10 cellular contexts compared by ENCODE assay signal in genomic region chr10:123150986-123151738, GRCh38. TPM values are rescaled to one million over a fixed set of nuclear protein-coding genes. Genes with fewer than 3 reads are reported as not detected.
DNase-seq lines count a peak whose midpoint lies in the region; ATAC-seq and TF ChIP-seq lines count a peak whose summit lies in the region.
"Had no signal": no experiment of that assay in that cellular context is flagged by ENCODE, and none has a peak within 500 bp of the region (broad histone marks: within the 10 kb centered on the region; RNA-seq: fewer than 3 reads in every experiment).

No MANE protein-coding gene starts in this region.

- H3K36me3 Mint-ChIP-seq in activated T-cell treated with anti-CD3 and anti-CD28 coated beads, Interleukin-2, amount 50 U/mL, for 24 hours (ENCODE audit: low read depth), result peaks cover 19% of the 10 kb centered on the region

- H3K9ac ChIP-seq in iPS-20b (ENCODE audit: low read depth, low read length), result peak overlapping the region; percentile 75; the same call in 1 of the 2 replicates

- peak; percentile 68 for DNase-seq in Right ventricle myocardium inferior (ENCODE audit: missing footprints)
- DNase-seq in right atrium auricular region (ENCODE audit: low spot score), result no peak
- peak; percentile 76 for DNase-seq in activated T-cell treated with anti-CD3 and anti-CD28 coated beads, Interleukin-2, amount 50 U/mL, for 24 hours
- no peak for DNase-seq in thoracic aorta (ENCODE audit: low spot score)
- no peak for DNase-seq in medulla oblongata (ENCODE audit: extremely low spot score)
- DNase-seq in A172 (ENCODE audit: low spot score), result no peak

- ATAC-seq in Right ventricle myocardium inferior, result no peak
- ATAC-seq in thoracic aorta (ENCODE audit: insufficient number of reproducible peaks, low FRiP score, low read depth), result no peak
- ATAC-seq in GM18873 (IDR thresholded peaks at IDR 0.05; ENCODE audit: low FRiP score, unreplicated experiment), result no peak

- H3K36me3 ChIP-seq in right atrium auricular region (peaks cover 5% of the 10 kb centered on the region), iPS-20b (ENCODE audit: insufficient read depth, low read depth, low read length) (peaks cover 13% of the 10 kb centered on the region), thoracic aorta (no peaks in the 10 kb centered on the region)

- H3K27ac ChIP-seq in right atrium auricular region (no peak overlapping the region), iPS-20b (ENCODE audit: low read length) (no peak overlapping the region), thoracic aorta (peak overlapping the region in 1 of 2 donors; percentile 25)

- peaks cover 57 to 59% of the 10 kb centered on the region in 2 donors for H3K27me3 ChIP-seq in right atrium auricular region
- peaks cover 76% of the 10 kb centered on the region for H3K27me3 ChIP-seq in iPS-20b (ENCODE audit: insufficient read depth, low read length)
- peaks cover 45% of the 10 kb centered on the region for H3K27me3 ChIP-seq in thoracic aorta (replicated peaks; ENCODE audit: insufficient read depth)

- no peaks in the 10 kb centered on the region for H3K9me3 Mint-ChIP-seq in activated T-cell treated with anti-CD3 and anti-CD28 coated beads, Interleukin-2, amount 50 U/mL, for 24 hours

- H3K4me3 Mint-ChIP-seq in activated T-cell treated with anti-CD3 and anti-CD28 coated beads, Interleukin-2, amount 50 U/mL, for 24 hours, result peak overlapping the region; percentile 71

- H3K27me3 Mint-ChIP-seq in activated T-cell treated with anti-CD3 and anti-CD28 coated beads, Interleukin-2, amount 50 U/mL, for 24 hours, result peaks cover 52% of the 10 kb centered on the region

- H3K4me1 ChIP-seq in right atrium auricular region (peaks cover 0 to 59% of the 10 kb centered on the region in 2 donors), iPS-20b (ENCODE audit: insufficient read depth, low read length) (peaks cover 34% of the 10 kb centered on the region), thoracic aorta (ENCODE audit: control insufficient read depth in 1 of 2, low read depth in 2 of 2) (peaks cover 18 to 54% of the 10 kb centered on the region in 2 donors)

- intact Hi-C loops in Right ventricle myocardium inferior (cut with DNase I), result no loop called here

- H3K4me1 Mint-ChIP-seq in activated T-cell treated with anti-CD3 and anti-CD28 coated beads, Interleukin-2, amount 50 U/mL, for 24 hours (ENCODE audit: low read depth), result peaks cover 63% of the 10 kb centered on the region

- H3K9me3 ChIP-seq in right atrium auricular region (no peaks in the 10 kb centered on the region), iPS-20b (ENCODE audit: insufficient read depth, low read depth, low read length) (no peaks in the 10 kb centered on the region; the same call in 1 of the 2 replicates), thoracic aorta (no peaks in the 10 kb centered on the region)

- H3K4me3 ChIP-seq in right atrium auricular region (peak overlapping the region in 1 of 2 donors; percentile 31), iPS-20b (ENCODE audit: low read length) (peak overlapping the region; percentile 62), thoracic aorta (peak overlapping the region; percentile 49)
- H3K4me3 ChIP-seq: lung had no signal

- H3K27ac Mint-ChIP-seq in activated T-cell treated with anti-CD3 and anti-CD28 coated beads, Interleukin-2, amount 50 U/mL, for 24 hours, result peak overlapping the region; percentile 52

- no peak for TF ChIP-seq CTCF in right atrium auricular region (IDR thresholded peaks at IDR 0.05)
- TF ChIP-seq CTCF in thoracic aorta (IDR thresholded peaks at IDR 0.05), result no peak

RNA-seq across cellular contexts. Expression of gene BUB3, which starts 3.0 kb away (rescaled TPM):
- total RNA-seq in Right ventricle myocardium inferior, result 37.7 TPM
- 10 to 100 TPM; 35.4 to 36.9 TPM for total RNA-seq in right atrium auricular region
- 10 to 100 TPM; 64.2 to 77.9 TPM for total RNA-seq in thoracic aorta
- 154 and 178 TPM in 2 replicates for total RNA-seq in A172 (2014; rRNA removed; shearing (Covaris generic))

RNA-seq across cellular contexts. Expression of gene HMX2, which starts 3.2 kb away (rescaled TPM):
- total RNA-seq in Right ventricle myocardium inferior (not detected), right atrium auricular region (not detected), thoracic aorta (not detected)
- total RNA-seq in A172 (2014; rRNA removed; shearing (Covaris generic)), result not detected in 2 replicates
- total RNA-seq: activated CD8-positive, alpha-beta memory T cell treated with anti-CD3 and anti-CD28 coated beads for 36 hours; lung had no signal

RNA-seq across cellular contexts. Expression of gene HMX3, which starts 15.4 kb away (rescaled TPM):
- total RNA-seq in Right ventricle myocardium inferior (not detected), right atrium auricular region (not detected), thoracic aorta (not detected)
- total RNA-seq in A172 (2014; rRNA removed; shearing (Covaris generic)), result not detected in 2 replicates
- total RNA-seq: lung had no signal

Comparison
In these comparisons a context has a peak if more than half of its experiments do, and no peak if none do; other contexts are left out.
1. DNase-seq: peak in Right ventricle myocardium inferior (single experiment) and activated T-cell treated with anti-CD3 and anti-CD28 coated beads, Interleukin-2, amount 50 U/mL, for 24 hours (single experiment); none in right atrium auricular region (single experiment), thoracic aorta (single experiment), medulla oblongata (single experiment) and A172 (single experiment).